ENCODE assay signal across 28 cellular contexts in genomic region chr4:183816077-183816476, GRCh38.
"Had no signal": no experiment of that assay in that cellular context is flagged by ENCODE, and none has a peak within 500 bp of the region (broad histone marks: within the 10 kb centered on the region; RNA-seq: fewer than 3 reads in every experiment).

No MANE protein-coding gene starts in this region.

- ATAC-seq: effector memory CD8-positive, alpha-beta T cell; esophagus mucosa; foreskin keratinocyte; gastrocnemius medialis; gastroesophageal sphincter; heart left ventricle; heart right ventricle had no signal

- H3K9me3 ChIP-seq: colonic mucosa, esophagus squamous epithelium, gastrocnemius medialis, gastroesophageal sphincter, heart left ventricle had no signal

- FAIRE-seq: endometrium, endothelial cell of umbilical vein, frontal cortex had no signal

- H3K36me3 ChIP-seq: colonic mucosa, esophagus muscularis mucosa, esophagus squamous epithelium, gastrocnemius medialis, gastroesophageal sphincter, heart left ventricle, heart right ventricle had no signal

- DNase-seq: colonic mucosa; cortex of kidney; dermis blood vessel endothelial cell; dorsolateral prefrontal cortex; effector CD4-positive, alpha-beta T cell; effector CD8-positive, alpha-beta T cell; effector memory CD4-positive, alpha-beta T cell; effector memory CD8-positive, alpha-beta T cell; endodermal cell; erythroblast; esophagus squamous epithelium; foreskin fibroblast; foreskin keratinocyte; foreskin melanocyte; gastrocnemius medialis; glutamatergic neuron; head of caudate nucleus; heart left ventricle; heart right ventricle had no signal

- H3K27me3 ChIP-seq: colonic mucosa, dorsolateral prefrontal cortex, esophagus muscularis mucosa, esophagus squamous epithelium, foreskin keratinocyte, gastrocnemius medialis, gastroesophageal sphincter, heart left ventricle, heart right ventricle, hepatocyte had no signal

- H2AFZ ChIP-seq: hepatocyte had no signal

- H3K27ac ChIP-seq: colonic mucosa, coronary artery, dorsolateral prefrontal cortex, epithelial cell of prostate, esophagus muscularis mucosa, esophagus squamous epithelium, foreskin keratinocyte, gastrocnemius medialis, gastroesophageal sphincter, heart left ventricle, heart right ventricle, hepatocyte had no signal

- H3K4me1 ChIP-seq: colonic mucosa, esophagus muscularis mucosa, foreskin keratinocyte, gastrocnemius medialis, gastroesophageal sphincter, heart left ventricle, heart right ventricle had no signal

- H3K4me3 ChIP-seq: colonic mucosa, coronary artery, dorsolateral prefrontal cortex, esophagus muscularis mucosa, esophagus squamous epithelium, gastrocnemius medialis, gastroesophageal sphincter, heart left ventricle, heart right ventricle, hepatocyte had no signal

- H3K4me2 ChIP-seq: hepatocyte had no signal
